ENCODE assay signal across 8 cellular contexts in the genomic region with DNA sequence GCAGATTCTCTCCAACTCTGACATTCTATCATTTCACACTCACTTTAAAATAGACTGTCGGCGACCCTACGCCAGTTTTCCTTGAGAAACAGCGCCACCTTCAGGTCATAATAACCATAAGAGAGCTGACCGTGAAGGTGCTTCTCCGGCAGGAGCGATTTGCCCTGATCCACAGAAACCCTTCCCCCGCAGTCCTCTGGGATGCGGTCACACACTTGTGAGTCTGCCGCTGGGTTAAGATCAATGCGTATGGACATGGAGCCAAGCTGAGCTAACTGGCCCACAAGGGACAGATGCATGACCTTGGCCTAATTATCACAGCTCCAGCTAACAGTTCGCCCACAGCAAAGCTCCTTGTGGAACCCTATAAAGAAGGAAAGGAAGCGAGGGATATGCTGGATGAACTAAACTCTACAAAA. TPM values are rescaled to one million over a fixed set of nuclear protein-coding genes. Genes with fewer than 3 reads are reported as not detected.
DNase-seq lines count a peak whose midpoint lies in the region; ATAC-seq and TF ChIP-seq lines count a peak whose summit lies in the region.

No MANE protein-coding gene starts in this region.

- H3K27me3 ChIP-seq in parathyroid adenoma (ENCODE audit: control insufficient read depth, insufficient read depth, low read length) = no peaks in the 10 kb centered on the region

- POLR2A ChIA-PET in RWPE1 (lab: Yijun Ruan, JAX; ENCODE audit: low non-redundant PET) = interaction anchor here (0.5 kb wide), 1 partner anchor 389 kb away, joined by 6 read pairs; no protein-coding TSS in a partner anchor

- no peak overlapping the region for H3K9ac ChIP-seq in parathyroid adenoma

- H3K27ac ChIP-seq in RWPE1 (no peak overlapping the region), parathyroid adenoma (no peak overlapping the region)

- CTCF ChIA-PET in RWPE1 (lab: Yijun Ruan, JAX) = interaction anchor here (0.5 to 1.3 kb wide), 20 partner anchors 37 to 677 kb away, joined by 3 to 6 read pairs (median 3); no protein-coding TSS in a partner anchor

- DNase-seq in DMS53 treated with DMSO at 0.1 percent for 48 hours (lab: John Stamatoyannopoulos, UW; ENCODE audit: unreplicated experiment) (peak; percentile 47), LHCN-M2 (ENCODE audit: low read depth) (peak; percentile 54), RWPE1 (ENCODE audit: low spot score) (peak; percentile 70), Right ventricle myocardium superior (peak; percentile 64)
- peak; percentile 50 for DNase-seq in activated naive CD4-positive, alpha-beta T cell treated with Interleukin-2 at 50 U/mL for 16 hours

- no peaks in the 10 kb centered on the region for H3K36me3 ChIP-seq in parathyroid adenoma (ENCODE audit: control insufficient read depth, insufficient read depth, low read length)

- no peak overlapping the region for H2AFZ ChIP-seq in parathyroid adenoma

- no peak overlapping the region for H3K4me3 ChIP-seq in parathyroid adenoma (ENCODE audit: low read depth, low read length)

- peak; percentile 77 for TF ChIP-seq CTCF in RWPE1 (conservative IDR thresholded peaks at IDR 0.05; ENCODE audit: low read depth)
- TF ChIP-seq CTCF in parathyroid adenoma (IDR thresholded peaks at IDR 0.05) = peak; percentile 62

- H3K79me2 ChIP-seq in parathyroid adenoma = no peaks in the 10 kb centered on the region

- H3K4me2 ChIP-seq in parathyroid adenoma (ENCODE audit: low read length) = no peak overlapping the region

- ATAC-seq in Right ventricle myocardium superior (ENCODE audit: poor library complexity) (peak; percentile 79), HG03097 (IDR thresholded peaks at IDR 0.05; ENCODE audit: low FRiP score, unreplicated experiment) (no peak), HG03442 (IDR thresholded peaks at IDR 0.05; ENCODE audit: unreplicated experiment) (no peak)

- H3K4me1 ChIP-seq in parathyroid adenoma = no peaks in the 10 kb centered on the region

- intact Hi-C loops in Right ventricle myocardium superior (cut with DNase I) = loop anchor here (5.0 kb wide), 2 partner anchors 175 to 260 kb away; no protein-coding TSS in a partner anchor

- H3K9me3 ChIP-seq in parathyroid adenoma (ENCODE audit: control insufficient read depth, low read length) = no peaks in the 10 kb centered on the region

RNA-seq across cellular contexts. Expression of gene IFNAR2, which starts 32.8 kb away (rescaled TPM):
- 3.7 and 5.8 TPM in 2 replicates for total RNA-seq in LHCN-M2 (2014; rRNA removed)
- polyA plus RNA-seq in LHCN-M2 (2012) = 6.8 TPM
- total RNA-seq in Right ventricle myocardium superior = 8.7 TPM
